8 cellular contexts compared by ENCODE assay signal in genomic region chr17:39197380-39198185, GRCh38. TPM values are rescaled to one million over a fixed set of nuclear protein-coding genes. Genes with fewer than 3 reads are reported as not detected.
DNase-seq lines count a peak whose midpoint lies in the region; ATAC-seq, FAIRE-seq and TF ChIP-seq lines count a peak whose summit lies in the region.

TSS of gene CACNB1 (minus strand) at chr17:39197669. CDS start at chr17:39197495, 174 bp downstream.

- H4K20me1 ChIP-seq in GM23248 (ENCODE audit: insufficient read depth): 0 out of 2 replicates have a peak, but pooled peaks cover 4% of the 10 kb centered on the region
- peaks cover 12% of the 10 kb centered on the region for H4K20me1 ChIP-seq in HepG2 (ENCODE audit: insufficient read depth, low read length)

- H3K9me3 ChIP-seq in GM23248 (ENCODE audit: low read depth) (no peaks in the 10 kb centered on the region), HepG2 (ENCODE audit: low read length) (no peaks in the 10 kb centered on the region)

- no peak for TF ChIP-seq EP300 in HepG2 (IDR thresholded peaks at IDR 0.05; ENCODE audit: low read depth in 2 of 2, low read length in 2 of 2)
- no peak for TF ChIP-seq EP300 in HepG2 (CRISPR knock-in tag; IDR thresholded peaks at IDR 0.05; ENCODE audit: borderline replicate concordance)

- no peak for FAIRE-seq in HepG2 (lab: Jason Lieb, UNC)

- peaks cover 38% of the 10 kb centered on the region for H3F3A ChIP-seq in GM23248 (ENCODE audit: insufficient read depth)

- H3K4me2 ChIP-seq in GM23248 (ENCODE audit: unreplicated experiment) (peak within 1 kb of the TSS; percentile 83), HepG2 (ENCODE audit: low read depth, low read length) (peak within 1 kb of the TSS; percentile 89)

- H3K27ac ChIP-seq in GM23248 (peak within 1 kb of the TSS; percentile 21; the same call in 1 of the 2 replicates), HepG2 (ENCODE audit: extremely low read length, insufficient read depth, low read length) (no peak within 1 kb of the TSS)

- no TSS peak for BruUV-seq in HepG2 (replicated peaks; lab: Mats Ljungman, UMichigan)

- H3K4me3 ChIP-seq in AG10803 (ENCODE audit: low read length) (peak within 1 kb of the TSS; percentile 81), GM23248 (peak within 1 kb of the TSS; percentile 76), HepG2 (replicated peaks in 1 of 3; ENCODE audit: insufficient read depth in 1 of 3, low read depth in 2 of 3, low read length in 3 of 3) (peak within 1 kb of the TSS; percentile 56 to 80 (median 69))

- H3K9ac ChIP-seq in GM23248: peak within 1 kb of the TSS; percentile 81
- peak within 1 kb of the TSS; percentile 46; the same call in 1 of the 2 replicates for H3K9ac ChIP-seq in HepG2 (ENCODE audit: insufficient read depth, low read depth, low read length)

- TF ChIP-seq RAD21 in HepG2 (CRISPR knock-in tag; IDR thresholded peaks at IDR 0.05): no peak

- intact Hi-C loops in HepG2 (cut with micrococcal nuclease; ENCODE audit: unreplicated experiment): no loop called here

- H3K27me3 ChIP-seq in GM23248 (replicated peaks; ENCODE audit: insufficient read depth): no peaks in the 10 kb centered on the region
- H3K27me3 ChIP-seq in HepG2 (ENCODE audit: control insufficient read depth in 1 of 2, insufficient read depth in 2 of 2, low read length in 2 of 2): no peaks in the 10 kb centered on the region; a peak in 1 of 5 replicates

- CTCF ChIA-PET in HepG2 (lab: Yijun Ruan, JAX; ENCODE audit: low intra/inter-chr PET ratio, low total read pairs): no interaction called here

- H3K4me1 ChIP-seq in GM23248 (ENCODE audit: insufficient read depth) (peaks cover 35% of the 10 kb centered on the region), HepG2 (ENCODE audit: insufficient read depth, low read length) (peaks cover 60% of the 10 kb centered on the region)

- H3K79me2 ChIP-seq in GM23248 (ENCODE audit: insufficient read depth): peaks cover 59% of the 10 kb centered on the region
- peaks cover 23% of the 10 kb centered on the region for H3K79me2 ChIP-seq in HepG2 (ENCODE audit: insufficient read depth, low read length)

- DNase-seq in AG10803 (ENCODE audit: low read depth) (peak; percentile 69), GM23248 (peak; percentile 88), NCI-H510A treated with DMSO at 0.1 percent for 48 hours (lab: John Stamatoyannopoulos, UW) (peak; percentile 85), dedifferentiated amniotic fluid mesenchymal stem cell (ENCODE audit: extremely low spot score) (peak; percentile 73), HepG2 (ENCODE audit: low spot score) (peak; percentile 45)
- DNase-seq in activated CD4-positive, alpha-beta T cell treated with anti-CD3 and anti-CD28 coated beads, Interleukin-2, amount 50 U/mL, for 1 hour: peak; percentile 60
- DNase-seq in stimulated activated CD4-positive, alpha-beta T cell treated with anti-CD3 and anti-CD28 coated beads, Interleukin-2, amount 100 ng/mL, for 24 hours: peak; percentile 73 to 81

- POLR2A ChIA-PET in HepG2 (lab: Yijun Ruan, JAX): interaction anchor here (0.6 kb wide), 1 partner anchor 9 kb away, joined by 4 read pairs; no protein-coding TSS in a partner anchor

- no peaks in the 10 kb centered on the region for H3K9me2 ChIP-seq in GM23248 (ENCODE audit: insufficient read depth)

- ATAC-seq in HepG2: peak; percentile 61
- ATAC-seq in HG02571 (IDR thresholded peaks at IDR 0.05; ENCODE audit: unreplicated experiment): no peak

- TF ChIP-seq CTCF in AG10803 (conservative IDR thresholded peaks at IDR 0.05; ENCODE audit: low read length): no peak
- no peak for TF ChIP-seq CTCF in HepG2 (CRISPR knock-in tag; IDR thresholded peaks at IDR 0.05)

- H2AFZ ChIP-seq in GM23248 (peak within 1 kb of the TSS; percentile 43), HepG2 (ENCODE audit: low read length) (no peak within 1 kb of the TSS)

- peak in 1 of 2 experiments; percentile 61; a peak in 1 of 4 replicates for TF ChIP-seq POLR2A in HepG2 (IDR thresholded peaks at IDR 0.05; ENCODE audit: insufficient read depth in 1 of 2, low read depth in 2 of 2, low read length in 2 of 2)

- WGBS in GM23248 (ENCODE audit: low coverage in 1 of 2, low lambda C conversion rate in 2 of 2, missing lambda C conversion rate in 2 of 2), 2 experiments: 2 to 3% methylated on average over 28 to 46 of the region's 55 CpGs
- WGBS in HepG2 (ENCODE audit: low lambda C conversion rate): 3% methylated on average over 27 of the region's 55 CpGs

- H3K36me3 ChIP-seq in GM23248 (ENCODE audit: low read depth) (peaks cover 11% of the 10 kb centered on the region), HepG2 (replicated peaks in 1 of 2; ENCODE audit: control insufficient read depth in 1 of 2, insufficient read depth in 2 of 2, low read length in 2 of 2) (peaks cover 7 to 11% of the 10 kb centered on the region in 2 experiments)

- in situ Hi-C loops in GM23248 (cut with MboI) (no loop called here), HepG2 (cut with HindIII; ENCODE audit: extremely low pct_ligation_motif_present, low pct_unique_long_range_greater_than_20kb) (no loop called here)

TF ChIP-seq in HepG2, 621 proteins besides CTCF, POLR2A, EP300 and RAD21 (continues in another document):
- TF ChIP-seq PITX1 (CRISPR knock-in tag; IDR thresholded peaks at IDR 0.05): peak; percentile 38; the same call in 1 of the 2 replicates
- TF ChIP-seq BCL3 (CRISPR knock-in tag; IDR thresholded peaks at IDR 0.05): peak; percentile 16; the same call in 1 of the 2 replicates
- no peak for TF ChIP-seq SRSF4 (IDR thresholded peaks at IDR 0.05; ENCODE audit: low read depth, low read length, poor library complexity, severe bottlenecking)
- TF ChIP-seq MYPOP (CRISPR knock-in tag; IDR thresholded peaks at IDR 0.05): no peak
- TF ChIP-seq FOXO4 (CRISPR knock-in tag; conservative IDR thresholded peaks at IDR 0.05): no peak
- no peak for TF ChIP-seq ZNF644 (CRISPR knock-in tag; IDR thresholded peaks at IDR 0.05; ENCODE audit: low read depth)

RNA-seq across cellular contexts. Expression of gene CACNB1, which starts in this region (rescaled TPM):
- total RNA-seq in GM23248 (2014; rRNA removed; shearing (Covaris generic)): 6.6 and 8.1 TPM in 2 replicates
- polyA plus RNA-seq in GM23248 (2016; fragmentation: Nextera tagmentation; extraction: Ambion mirVana) (6.0 and 7.1 TPM in 2 replicates), HepG2 (2011; rRNA removed) (1.5 and 2.9 TPM in 2 replicates)
- total RNA-seq in HepG2 (2016; rRNA removed; fragmentation: Illumina TruSeq; extraction: Trizol): 0.60 and 0.75 TPM in 2 replicates
- total RNA-seq in HepG2 (2016; cell fraction: cytosol; rRNA removed; fragmentation: Illumina TruSeq; extraction: Trizol; ENCODE audit: low read depth): 0.26 and 0.71 TPM in 2 replicates
- total RNA-seq in HepG2 (2016; cell fraction: insoluble cytoplasmic fraction; rRNA removed; fragmentation: Illumina TruSeq; extraction: Trizol): 0.19 and 0.84 TPM in 2 replicates
- total RNA-seq in HepG2 (2016; cell fraction: membrane; rRNA removed; fragmentation: Illumina TruSeq; extraction: Trizol): 0.34 and 0.48 TPM in 2 replicates
- total RNA-seq in HepG2 (2016; cell fraction: nucleus; rRNA removed; fragmentation: Illumina TruSeq; extraction: Trizol): 1.8 TPM in 2 replicates
- polyA plus RNA-seq in HepG2 (2011; cell fraction: cytosol; rRNA removed): 0.50 and 0.51 TPM in 2 replicates
- 8.4 and 12.2 TPM in 2 replicates for polyA plus RNA-seq in HepG2 (2011; cell fraction: nucleus; rRNA removed)
- polyA plus RNA-seq in HepG2 (2012): 1.3 and 1.5 TPM in 2 replicates
- 0.28 and 0.34 TPM in 2 replicates for polyA plus RNA-seq in HepG2 (2016; cell fraction: cytosol; fragmentation: Illumina TruSeq; extraction: Trizol; ENCODE audit: low read depth)
- 0.47 and 0.96 TPM in 2 replicates for polyA plus RNA-seq in HepG2 (2016; cell fraction: insoluble cytoplasmic fraction; fragmentation: Illumina TruSeq; extraction: Trizol; ENCODE audit: low read depth)
- polyA plus RNA-seq in HepG2 (2016; cell fraction: membrane; fragmentation: Illumina TruSeq; extraction: Trizol; ENCODE audit: low read depth): 0.38 and 0.40 TPM in 2 replicates
- 4.7 and 7.2 TPM in 2 replicates for polyA plus RNA-seq in HepG2 (2016; cell fraction: nucleus; fragmentation: Illumina TruSeq; extraction: Trizol; ENCODE audit: insufficient read depth, low read depth)
- polyA minus RNA-seq in HepG2 (2011; rRNA and poly(A)+ RNA removed; ENCODE audit: low replicate concordance): 4.4 and 8.5 TPM in 2 replicates
- polyA minus RNA-seq in HepG2 (2011; cell fraction: cytosol; rRNA and poly(A)+ RNA removed): 0.40 and 1.3 TPM in 2 replicates
- polyA minus RNA-seq in HepG2 (2011; cell fraction: nucleus; rRNA and poly(A)+ RNA removed): 3.0 and 5.8 TPM in 2 replicates
